ENCODE assay signal across 20 cellular contexts in the genomic region with DNA sequence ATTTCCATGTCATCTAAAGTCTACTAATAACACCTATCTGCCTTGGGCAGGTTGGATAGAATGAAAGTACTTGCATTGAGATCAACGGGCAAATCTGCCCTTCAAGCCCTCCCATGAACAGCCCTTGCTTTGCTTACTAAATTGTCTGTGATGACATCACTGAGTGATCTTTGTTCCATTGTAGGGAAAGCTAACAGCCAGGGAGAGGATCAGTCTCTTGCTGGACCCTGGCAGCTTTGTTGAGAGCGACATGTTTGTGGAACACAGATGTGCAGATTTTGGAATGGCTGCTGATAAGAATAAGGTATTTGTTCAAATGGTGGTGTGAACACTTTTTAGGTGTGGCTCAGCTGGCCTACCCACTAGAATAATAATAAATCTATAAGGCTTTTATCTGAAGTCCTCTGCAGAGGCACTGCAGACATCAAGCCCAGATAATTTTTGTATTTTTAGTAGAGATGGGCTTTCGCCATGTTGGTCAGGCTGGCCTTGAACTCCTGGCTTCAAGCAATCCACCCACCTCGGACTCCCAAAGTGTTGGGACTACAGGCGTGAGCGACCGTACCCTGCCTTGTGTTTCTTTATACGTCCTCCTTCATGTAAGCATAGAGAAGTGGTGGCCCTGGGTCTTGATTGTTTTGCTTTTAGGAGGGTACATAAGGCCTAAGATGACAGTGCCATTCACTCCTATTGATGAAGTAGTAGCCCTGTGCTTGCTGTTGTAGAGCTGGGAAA. TPM values are rescaled to one million over a fixed set of nuclear protein-coding genes. Genes with fewer than 3 reads are reported as not detected.
DNase-seq lines count a peak whose midpoint lies in the region; ATAC-seq and TF ChIP-seq lines count a peak whose summit lies in the region.
"Had no signal": no experiment of that assay in that cellular context is flagged by ENCODE, and none has a peak within 500 bp of the region (broad histone marks: within the 10 kb centered on the region; RNA-seq: fewer than 3 reads in every experiment).

No MANE protein-coding gene starts in this region.

- H3F3A ChIP-seq in Loucy (ENCODE audit: low read depth) (no peaks in the 10 kb centered on the region), smooth muscle cell (ENCODE audit: low read depth) (no peaks in the 10 kb centered on the region)

- peak; percentile 65 to 74 for TF ChIP-seq RAD21 in liver (IDR thresholded peaks at IDR 0.05)

- no peaks in the 10 kb centered on the region for H3K9me2 ChIP-seq in Loucy (replicated peaks; ENCODE audit: low read depth, low read length)

- H3K27me3 Mint-ChIP-seq in stimulated activated memory B cell treated with anti-CD40 and anti-IgM and Interleukin-4, amounts not matched to agents 10 μg/mL and 1 μg/mL and 100 μg/mL, for 72 hours = no peaks in the 10 kb centered on the region
- H3K27me3 Mint-ChIP-seq: activated CD4-positive, alpha-beta T cell treated with anti-CD3 and anti-CD28 coated beads, Interleukin-2, amount 10 ng/mL, durations not matched to agents 24 days and 14 days had no signal

- peaks cover 37% of the 10 kb centered on the region; the same call in 1 of the 2 replicates for H3K36me3 ChIP-seq in Loucy (ENCODE audit: insufficient read depth, low read length)
- H3K36me3 ChIP-seq in liver (ENCODE audit: control insufficient read depth in 4 of 4, insufficient read depth in 3 of 4, low read depth in 1 of 4, low read length in 3 of 4) = peaks cover 3 to 35% (median 17%) of the 10 kb centered on the region in 4 donors
- H3K36me3 ChIP-seq in smooth muscle cell (ENCODE audit: low read depth) = no peaks in the 10 kb centered on the region
- peaks cover 38% of the 10 kb centered on the region for H3K36me3 ChIP-seq in lower lobe of right lung

- H3K4me1 ChIP-seq in Loucy (ENCODE audit: insufficient read depth, low read length, poor library complexity, severe bottlenecking) (peaks cover 13% of the 10 kb centered on the region), liver (ENCODE audit: control insufficient read depth in 4 of 4, insufficient read depth in 4 of 4, low read length in 3 of 4) (peaks cover 4 to 17% (median 10%) of the 10 kb centered on the region in 4 donors), smooth muscle cell (ENCODE audit: low read depth) (no peaks in the 10 kb centered on the region), lower lobe of right lung (peaks cover 11% of the 10 kb centered on the region)

- no peak overlapping the region for H3K4me3 ChIP-seq in Loucy (ENCODE audit: low read length, poor library complexity, severe bottlenecking)
- no peak overlapping the region for H3K4me3 ChIP-seq in liver (ENCODE audit: low read depth in 1 of 3, low read length in 3 of 3)
- no peak overlapping the region for H3K4me3 ChIP-seq in smooth muscle cell
- no peak overlapping the region for H3K4me3 ChIP-seq in lower lobe of right lung
- H3K4me3 ChIP-seq: tibial artery had no signal

- peak overlapping the region; percentile 90 for H3K27ac ChIP-seq in caudate nucleus (ENCODE audit: low read depth, low read length)
- peak overlapping the region; percentile 64 to 65 for H3K27ac ChIP-seq in liver (ENCODE audit: low read depth in 1 of 2, low read length in 2 of 2)
- H3K27ac ChIP-seq in smooth muscle cell (ENCODE audit: low read depth) = no peak overlapping the region
- no peak overlapping the region for H3K27ac ChIP-seq in lower lobe of right lung
- H3K27ac ChIP-seq: tibial artery had no signal

- intact Hi-C loops in lower lobe of right lung (cut with DNase I) = no loop called here

- peak in 42 of 61 donors; percentile 2 to 72 (median 26) for DNase-seq in caudate nucleus (lab: John Stamatoyannopoulos, UW)
- no peak for DNase-seq in smooth muscle cell (lab: John Stamatoyannopoulos, UW; ENCODE audit: unreplicated experiment)
- DNase-seq in lower lobe of right lung = no peak
- DNase-seq: activated CD4-positive, alpha-beta T cell treated with anti-CD3 and anti-CD28 coated beads, Interleukin-2, amount 10 ng/mL, durations not matched to agents 24 days and 14 days; activated naive CD4-positive, alpha-beta T cell treated with Interleukin-2 at 50 U/mL for 16 hours; activated T-cell treated with anti-CD3 and anti-CD28 coated beads for 4 hours; DMS79 treated with DMSO at 0.1 percent for 48 hours; endodermal cell; islet precursor cell; mesenchymal stem cell; NCI-H1048; NCI-H2081; NCI-H446 treated with DMSO at 0.1 percent for 48 hours; stimulated activated CD4-positive, alpha-beta T cell treated with anti-CD3 and anti-CD28 coated beads, Interleukin-12 subunit alpha, Interleukin-12 subunit beta, amount 100 ng/mL, for 4 hours; tibial artery had no signal

- no peaks in the 10 kb centered on the region for H3K9me3 Mint-ChIP-seq in stimulated activated memory B cell treated with anti-CD40 and anti-IgM and Interleukin-4, amounts not matched to agents 10 μg/mL and 1 μg/mL and 100 μg/mL, for 72 hours
- H3K9me3 Mint-ChIP-seq: activated CD4-positive, alpha-beta T cell treated with anti-CD3 and anti-CD28 coated beads, Interleukin-2, amount 10 ng/mL, durations not matched to agents 24 days and 14 days; endodermal cell; nephron had no signal

- peak overlapping the region; percentile 46 for H3K4me2 ChIP-seq in Loucy (ENCODE audit: low read depth, low read length, poor library complexity, severe bottlenecking)
- H3K4me2 ChIP-seq in smooth muscle cell = no peak overlapping the region

- H2AFZ ChIP-seq in Loucy (ENCODE audit: low read length) = no peak overlapping the region
- no peak overlapping the region for H2AFZ ChIP-seq in smooth muscle cell (ENCODE audit: low read depth)

- H3K79me2 ChIP-seq in Loucy (ENCODE audit: insufficient read depth, low read length) (peaks cover 38% of the 10 kb centered on the region), smooth muscle cell (ENCODE audit: low read depth) (peaks cover 15% of the 10 kb centered on the region)

- TF ChIP-seq CTCF in Loucy (conservative IDR thresholded peaks at IDR 0.05; ENCODE audit: low read length) (no peak), liver (IDR thresholded peaks at IDR 0.05; ENCODE audit: low read depth, low read length, missing input control) (no peak), smooth muscle cell (IDR thresholded peaks at IDR 0.05; ENCODE audit: borderline replicate concordance, insufficient read depth, poor library complexity, severe bottlenecking) (no peak), lower lobe of right lung (IDR thresholded peaks at IDR 0.05) (no peak)

- H3K9ac ChIP-seq in Loucy (ENCODE audit: low read depth, low read length, poor library complexity, severe bottlenecking) = no peak overlapping the region
- peak overlapping the region; percentile 43 to 57 for H3K9ac ChIP-seq in liver (ENCODE audit: low read depth in 1 of 2, low read length in 2 of 2)
- no peak overlapping the region for H3K9ac ChIP-seq in smooth muscle cell (ENCODE audit: low read depth)

- H3K9me3 ChIP-seq in Loucy (ENCODE audit: insufficient read depth, low read depth, low read length) (no peaks in the 10 kb centered on the region), liver (ENCODE audit: control insufficient read depth in 4 of 4, low read length in 3 of 4) (no peaks in the 10 kb centered on the region), smooth muscle cell (replicated peaks; ENCODE audit: low read depth) (no peaks in the 10 kb centered on the region), lower lobe of right lung (no peaks in the 10 kb centered on the region)
- H3K9me3 ChIP-seq: tibial artery had no signal

- H3K27me3 ChIP-seq in Loucy (ENCODE audit: insufficient read depth, low read length, poor library complexity, severe bottlenecking) (no peaks in the 10 kb centered on the region), liver (ENCODE audit: control insufficient read depth in 4 of 4, insufficient read depth in 4 of 4, low read length in 3 of 4) (no peaks in the 10 kb centered on the region), smooth muscle cell (ENCODE audit: low read depth) (no peaks in the 10 kb centered on the region), lower lobe of right lung (ENCODE audit: low read depth) (no peaks in the 10 kb centered on the region)
- H3K27me3 ChIP-seq: tibial artery had no signal

- H4K20me1 ChIP-seq in Loucy (ENCODE audit: insufficient read depth, low read length, poor library complexity, severe bottlenecking) (no peaks in the 10 kb centered on the region), smooth muscle cell (ENCODE audit: low read depth) (no peaks in the 10 kb centered on the region)

- ATAC-seq in stimulated activated memory B cell treated with anti-CD40 and anti-IgM and Interleukin-4, amounts not matched to agents 10 μg/mL and 1 μg/mL and 100 μg/mL, for 72 hours = no peak
- ATAC-seq in lower lobe of right lung = no peak
- ATAC-seq in HG03571 (IDR thresholded peaks at IDR 0.05; ENCODE audit: unreplicated experiment) = no peak

- peaks cover 19% of the 10 kb centered on the region for H3K4me1 Mint-ChIP-seq in stimulated activated memory B cell treated with anti-CD40 and anti-IgM and Interleukin-4, amounts not matched to agents 10 μg/mL and 1 μg/mL and 100 μg/mL, for 72 hours

- 72% methylated on average over 8 of the region's 8 CpGs for WGBS in liver
- WGBS in smooth muscle cell (ENCODE audit: low lambda C conversion rate) = 98% methylated on average over 8 of the region's 8 CpGs

- peak overlapping the region; percentile 45 for H3K27ac Mint-ChIP-seq in stimulated activated memory B cell treated with anti-CD40 and anti-IgM and Interleukin-4, amounts not matched to agents 10 μg/mL and 1 μg/mL and 100 μg/mL, for 72 hours
- H3K27ac Mint-ChIP-seq: activated CD4-positive, alpha-beta T cell treated with anti-CD3 and anti-CD28 coated beads, Interleukin-2, amount 10 ng/mL, durations not matched to agents 24 days and 14 days; endodermal cell had no signal

- peaks cover 40% of the 10 kb centered on the region for H3K36me3 Mint-ChIP-seq in stimulated activated memory B cell treated with anti-CD40 and anti-IgM and Interleukin-4, amounts not matched to agents 10 μg/mL and 1 μg/mL and 100 μg/mL, for 72 hours

- H3K4me3 Mint-ChIP-seq in stimulated activated memory B cell treated with anti-CD40 and anti-IgM and Interleukin-4, amounts not matched to agents 10 μg/mL and 1 μg/mL and 100 μg/mL, for 72 hours = no peak overlapping the region
- H3K4me3 Mint-ChIP-seq: activated CD4-positive, alpha-beta T cell treated with anti-CD3 and anti-CD28 coated beads, Interleukin-2, amount 10 ng/mL, durations not matched to agents 24 days and 14 days; endodermal cell had no signal

RNA-seq across cellular contexts. Expression of a gene that starts 5.7 kb away (rescaled TPM):
- total RNA-seq in liver (100 to 1,000 TPM in 1 of 2 donors, 10 to 100 TPM in 1; 82.7 to 107 TPM), smooth muscle cell (17.6 and 26.4 TPM in 2 replicates), lower lobe of right lung (28.8 TPM)
- polyA plus RNA-seq in liver (100 to 1,000 TPM in 1 of 2 donors, 10 to 100 TPM in 1; 72.8 to 120 TPM), smooth muscle cell (21.6 and 27.7 TPM in 2 replicates)

RNA-seq across cellular contexts. Expression of a gene that starts 59.7 kb away (rescaled TPM):
- total RNA-seq in liver (10 to 100 TPM; 13.8 to 18.7 TPM), smooth muscle cell (16.9 and 39.9 TPM in 2 replicates), lower lobe of right lung (36.9 TPM)
- polyA plus RNA-seq in liver (1 to 10 TPM; 2.7 to 4.4 TPM), smooth muscle cell (5.7 and 6.9 TPM in 2 replicates)

Comparison
In these comparisons a context has a peak if more than half of its experiments do, and no peak if none do; other contexts are left out.
1. H3K9ac ChIP-seq: peak in liver (2 of 2); none in Loucy (single experiment) and smooth muscle cell (single experiment).
2. DNase-seq: peak in caudate nucleus (42 of 61); none in smooth muscle cell (single experiment) and lower lobe of right lung (single experiment).
3. H3K27ac ChIP-seq: peak in caudate nucleus (single experiment) and liver (2 of 2); none in smooth muscle cell (single experiment) and lower lobe of right lung (single experiment).